2 cellular contexts compared by ENCODE assay signal in genomic region chr16:68235105-68235881, GRCh38.
TF ChIP-seq lines count a peak whose summit lies in the region.

No MANE protein-coding gene starts in this region.

TF ChIP-seq in GM12878, 131 proteins besides CTCF, POLR2A, EP300 and RAD21 (continues in another document):
- TF ChIP-seq CREB1 (IDR thresholded peaks at IDR 0.05; ENCODE audit: low read depth) (no peak), FOS (IDR thresholded peaks at IDR 0.05; ENCODE audit: borderline replicate concordance, extremely low read depth, insufficient read length) (no peak), IRF4 (IDR thresholded peaks at IDR 0.05; ENCODE audit: low read depth, low read length) (no peak), TCF3 (IDR thresholded peaks at IDR 0.05; ENCODE audit: borderline replicate concordance, insufficient read depth, low read depth, low read length) (no peak), MXI1 (IDR thresholded peaks at IDR 0.05; ENCODE audit: low read depth, low read length) (no peak), RCOR1 (conservative IDR thresholded peaks at IDR 0.05; ENCODE audit: low read depth, low read length) (no peak), POLR2AphosphoS5 (IDR thresholded peaks at IDR 0.05; ENCODE audit: low read length) (no peak), PRDM15 (CRISPR knock-in tag; IDR thresholded peaks at IDR 0.05) (no peak), TBL1XR1 (IDR thresholded peaks at IDR 0.05; ENCODE audit: low read depth, low read length) (no peak)
- TF ChIP-seq, protein P1, sequence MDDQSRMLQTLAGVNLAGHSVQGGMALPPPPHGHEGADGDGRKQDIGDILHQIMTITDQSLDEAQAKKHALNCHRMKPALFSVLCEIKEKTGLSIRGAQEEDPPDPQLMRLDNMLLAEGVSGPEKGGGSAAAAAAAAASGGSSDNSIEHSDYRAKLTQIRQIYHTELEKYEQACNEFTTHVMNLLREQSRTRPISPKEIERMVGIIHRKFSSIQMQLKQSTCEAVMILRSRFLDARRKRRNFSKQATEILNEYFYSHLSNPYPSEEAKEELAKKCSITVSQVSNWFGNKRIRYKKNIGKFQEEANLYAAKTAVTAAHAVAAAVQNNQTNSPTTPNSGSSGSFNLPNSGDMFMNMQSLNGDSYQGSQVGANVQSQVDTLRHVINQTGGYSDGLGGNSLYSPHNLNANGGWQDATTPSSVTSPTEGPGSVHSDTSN (IDR thresholded peaks at IDR 0.05; ENCODE audit: insufficient replicate concordance, low read depth, low read length): no peak
- TF ChIP-seq, protein P2, sequence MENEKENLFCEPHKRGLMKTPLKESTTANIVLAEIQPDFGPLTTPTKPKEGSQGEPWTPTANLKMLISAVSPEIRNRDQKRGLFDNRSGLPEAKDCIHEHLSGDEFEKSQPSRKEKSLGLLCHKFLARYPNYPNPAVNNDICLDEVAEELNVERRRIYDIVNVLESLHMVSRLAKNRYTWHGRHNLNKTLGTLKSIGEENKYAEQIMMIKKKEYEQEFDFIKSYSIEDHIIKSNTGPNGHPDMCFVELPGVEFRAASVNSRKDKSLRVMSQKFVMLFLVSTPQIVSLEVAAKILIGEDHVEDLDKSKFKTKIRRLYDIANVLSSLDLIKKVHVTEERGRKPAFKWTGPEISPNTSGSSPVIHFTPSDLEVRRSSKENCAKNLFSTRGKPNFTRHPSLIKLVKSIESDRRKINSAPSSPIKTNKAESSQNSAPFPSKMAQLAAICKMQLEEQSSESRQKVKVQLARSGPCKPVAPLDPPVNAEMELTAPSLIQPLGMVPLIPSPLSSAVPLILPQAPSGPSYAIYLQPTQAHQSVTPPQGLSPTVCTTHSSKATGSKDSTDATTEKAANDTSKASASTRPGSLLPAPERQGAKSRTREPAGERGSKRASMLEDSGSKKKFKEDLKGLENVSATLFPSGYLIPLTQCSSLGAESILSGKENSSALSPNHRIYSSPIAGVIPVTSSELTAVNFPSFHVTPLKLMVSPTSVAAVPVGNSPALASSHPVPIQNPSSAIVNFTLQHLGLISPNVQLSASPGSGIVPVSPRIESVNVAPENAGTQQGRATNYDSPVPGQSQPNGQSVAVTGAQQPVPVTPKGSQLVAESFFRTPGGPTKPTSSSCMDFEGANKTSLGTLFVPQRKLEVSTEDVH (IDR thresholded peaks at IDR 0.05; ENCODE audit: low read depth, partially characterized antibody): no peak
- TF ChIP-seq, protein P3, sequence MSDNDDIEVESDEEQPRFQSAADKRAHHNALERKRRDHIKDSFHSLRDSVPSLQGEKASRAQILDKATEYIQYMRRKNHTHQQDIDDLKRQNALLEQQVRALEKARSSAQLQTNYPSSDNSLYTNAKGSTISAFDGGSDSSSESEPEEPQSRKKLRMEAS (IDR thresholded peaks at IDR 0.05; ENCODE audit: low read depth, low read length): no peak
- TF ChIP-seq, protein P4, sequence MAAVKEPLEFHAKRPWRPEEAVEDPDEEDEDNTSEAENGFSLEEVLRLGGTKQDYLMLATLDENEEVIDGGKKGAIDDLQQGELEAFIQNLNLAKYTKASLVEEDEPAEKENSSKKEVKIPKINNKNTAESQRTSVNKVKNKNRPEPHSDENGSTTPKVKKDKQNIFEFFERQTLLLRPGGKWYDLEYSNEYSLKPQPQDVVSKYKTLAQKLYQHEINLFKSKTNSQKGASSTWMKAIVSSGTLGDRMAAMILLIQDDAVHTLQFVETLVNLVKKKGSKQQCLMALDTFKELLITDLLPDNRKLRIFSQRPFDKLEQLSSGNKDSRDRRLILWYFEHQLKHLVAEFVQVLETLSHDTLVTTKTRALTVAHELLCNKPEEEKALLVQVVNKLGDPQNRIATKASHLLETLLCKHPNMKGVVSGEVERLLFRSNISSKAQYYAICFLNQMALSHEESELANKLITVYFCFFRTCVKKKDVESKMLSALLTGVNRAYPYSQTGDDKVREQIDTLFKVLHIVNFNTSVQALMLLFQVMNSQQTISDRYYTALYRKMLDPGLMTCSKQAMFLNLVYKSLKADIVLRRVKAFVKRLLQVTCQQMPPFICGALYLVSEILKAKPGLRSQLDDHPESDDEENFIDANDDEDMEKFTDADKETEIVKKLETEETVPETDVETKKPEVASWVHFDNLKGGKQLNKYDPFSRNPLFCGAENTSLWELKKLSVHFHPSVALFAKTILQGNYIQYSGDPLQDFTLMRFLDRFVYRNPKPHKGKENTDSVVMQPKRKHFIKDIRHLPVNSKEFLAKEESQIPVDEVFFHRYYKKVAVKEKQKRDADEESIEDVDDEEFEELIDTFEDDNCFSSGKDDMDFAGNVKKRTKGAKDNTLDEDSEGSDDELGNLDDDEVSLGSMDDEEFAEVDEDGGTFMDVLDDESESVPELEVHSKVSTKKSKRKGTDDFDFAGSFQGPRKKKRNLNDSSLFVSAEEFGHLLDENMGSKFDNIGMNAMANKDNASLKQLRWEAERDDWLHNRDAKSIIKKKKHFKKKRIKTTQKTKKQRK (IDR thresholded peaks at IDR 0.05; ENCODE audit: low read depth, low read length): no peak

TF ChIP-seq in HepG2, 621 proteins besides CTCF, POLR2A, EP300 and RAD21 (continues in another document):
- no peak for TF ChIP-seq YEATS2 (CRISPR knock-in tag; IDR thresholded peaks at IDR 0.05; ENCODE audit: borderline replicate concordance)
- no peak for TF ChIP-seq KLF11 (CRISPR knock-in tag; IDR thresholded peaks at IDR 0.05)
- TF ChIP-seq, protein P5, sequence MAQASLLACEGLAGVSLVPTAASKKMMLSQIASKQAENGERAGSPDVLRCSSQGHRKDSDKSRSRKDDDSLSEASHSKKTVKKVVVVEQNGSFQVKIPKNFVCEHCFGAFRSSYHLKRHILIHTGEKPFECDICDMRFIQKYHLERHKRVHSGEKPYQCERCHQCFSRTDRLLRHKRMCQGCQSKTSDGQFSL (CRISPR knock-in tag; IDR thresholded peaks at IDR 0.05): no peak; the same call in 1 of the 2 replicates
- no peak; the same call in 1 of the 2 replicates for TF ChIP-seq ZNF567 (CRISPR knock-in tag; IDR thresholded peaks at IDR 0.05; ENCODE audit: borderline replicate concordance)
- no peak for TF ChIP-seq ZNF629 (CRISPR knock-in tag; conservative IDR thresholded peaks at IDR 0.05)
- TF ChIP-seq PRDM15 (CRISPR knock-in tag; IDR thresholded peaks at IDR 0.05): no peak
- no peak for TF ChIP-seq E2F2 (CRISPR knock-in tag; IDR thresholded peaks at IDR 0.05; ENCODE audit: borderline replicate concordance)
- peak; percentile 81; the same call in 1 of the 2 replicates for TF ChIP-seq ZNF713 (CRISPR knock-in tag; IDR thresholded peaks at IDR 0.05)
- no peak for TF ChIP-seq ZNF558 (CRISPR knock-in tag; IDR thresholded peaks at IDR 0.05; ENCODE audit: borderline replicate concordance)
- 0 out of 2 replicates have a peak, but pooled peaks have one; percentile 2 for TF ChIP-seq ZSCAN9 (CRISPR knock-in tag; IDR thresholded peaks at IDR 0.05; ENCODE audit: borderline replicate concordance)
- TF ChIP-seq AGO2 (optimal IDR thresholded peaks at IDR 0.05; ENCODE audit: low read depth, low read length): peak; percentile 95
- no peak for TF ChIP-seq CBX2 (IDR thresholded peaks at IDR 0.05; ENCODE audit: low read depth, low read length)
- TF ChIP-seq CBX2 (CRISPR knock-in tag; IDR thresholded peaks at IDR 0.05; ENCODE audit: low read depth): no peak
- TF ChIP-seq, protein P6, sequence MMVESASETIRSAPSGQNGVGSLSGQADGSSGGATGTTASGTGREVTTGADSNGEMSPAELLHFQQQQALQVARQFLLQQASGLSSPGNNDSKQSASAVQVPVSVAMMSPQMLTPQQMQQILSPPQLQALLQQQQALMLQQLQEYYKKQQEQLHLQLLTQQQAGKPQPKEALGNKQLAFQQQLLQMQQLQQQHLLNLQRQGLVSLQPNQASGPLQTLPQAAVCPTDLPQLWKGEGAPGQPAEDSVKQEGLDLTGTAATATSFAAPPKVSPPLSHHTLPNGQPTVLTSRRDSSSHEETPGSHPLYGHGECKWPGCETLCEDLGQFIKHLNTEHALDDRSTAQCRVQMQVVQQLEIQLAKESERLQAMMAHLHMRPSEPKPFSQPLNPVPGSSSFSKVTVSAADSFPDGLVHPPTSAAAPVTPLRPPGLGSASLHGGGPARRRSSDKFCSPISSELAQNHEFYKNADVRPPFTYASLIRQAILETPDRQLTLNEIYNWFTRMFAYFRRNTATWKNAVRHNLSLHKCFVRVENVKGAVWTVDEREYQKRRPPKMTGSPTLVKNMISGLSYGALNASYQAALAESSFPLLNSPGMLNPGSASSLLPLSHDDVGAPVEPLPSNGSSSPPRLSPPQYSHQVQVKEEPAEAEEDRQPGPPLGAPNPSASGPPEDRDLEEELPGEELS (CRISPR knock-in tag; IDR thresholded peaks at IDR 0.05): no peak; the same call in 1 of the 2 replicates
- TF ChIP-seq ZNF790 (CRISPR knock-in tag; IDR thresholded peaks at IDR 0.05; ENCODE audit: borderline replicate concordance): no peak; the same call in 1 of the 2 replicates
- TF ChIP-seq FIP1L1 (IDR thresholded peaks at IDR 0.05; ENCODE audit: borderline replicate concordance, insufficient read depth, low read depth, low read length): no peak
- TF ChIP-seq ZNF781 (CRISPR knock-in tag; IDR thresholded peaks at IDR 0.05; ENCODE audit: borderline replicate concordance, not compliant biosample characterization): peak; percentile 0
- TF ChIP-seq, protein P7, sequence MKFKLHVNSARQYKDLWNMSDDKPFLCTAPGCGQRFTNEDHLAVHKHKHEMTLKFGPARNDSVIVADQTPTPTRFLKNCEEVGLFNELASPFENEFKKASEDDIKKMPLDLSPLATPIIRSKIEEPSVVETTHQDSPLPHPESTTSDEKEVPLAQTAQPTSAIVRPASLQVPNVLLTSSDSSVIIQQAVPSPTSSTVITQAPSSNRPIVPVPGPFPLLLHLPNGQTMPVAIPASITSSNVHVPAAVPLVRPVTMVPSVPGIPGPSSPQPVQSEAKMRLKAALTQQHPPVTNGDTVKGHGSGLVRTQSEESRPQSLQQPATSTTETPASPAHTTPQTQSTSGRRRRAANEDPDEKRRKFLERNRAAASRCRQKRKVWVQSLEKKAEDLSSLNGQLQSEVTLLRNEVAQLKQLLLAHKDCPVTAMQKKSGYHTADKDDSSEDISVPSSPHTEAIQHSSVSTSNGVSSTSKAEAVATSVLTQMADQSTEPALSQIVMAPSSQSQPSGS (CRISPR knock-in tag; IDR thresholded peaks at IDR 0.05): no peak
- no peak for TF ChIP-seq MAF1 (CRISPR knock-in tag; IDR thresholded peaks at IDR 0.05; ENCODE audit: borderline replicate concordance)
- no peak for TF ChIP-seq ZNF614 (CRISPR knock-in tag; IDR thresholded peaks at IDR 0.05; ENCODE audit: borderline replicate concordance)
- TF ChIP-seq SAP130 (CRISPR knock-in tag; IDR thresholded peaks at IDR 0.05; ENCODE audit: low read depth): peak; percentile 14; the same call in 1 of the 2 replicates
- TF ChIP-seq ZNF816 (CRISPR knock-in tag; IDR thresholded peaks at IDR 0.05; ENCODE audit: borderline replicate concordance): no peak; the same call in 1 of the 2 replicates
- TF ChIP-seq, protein P8, sequence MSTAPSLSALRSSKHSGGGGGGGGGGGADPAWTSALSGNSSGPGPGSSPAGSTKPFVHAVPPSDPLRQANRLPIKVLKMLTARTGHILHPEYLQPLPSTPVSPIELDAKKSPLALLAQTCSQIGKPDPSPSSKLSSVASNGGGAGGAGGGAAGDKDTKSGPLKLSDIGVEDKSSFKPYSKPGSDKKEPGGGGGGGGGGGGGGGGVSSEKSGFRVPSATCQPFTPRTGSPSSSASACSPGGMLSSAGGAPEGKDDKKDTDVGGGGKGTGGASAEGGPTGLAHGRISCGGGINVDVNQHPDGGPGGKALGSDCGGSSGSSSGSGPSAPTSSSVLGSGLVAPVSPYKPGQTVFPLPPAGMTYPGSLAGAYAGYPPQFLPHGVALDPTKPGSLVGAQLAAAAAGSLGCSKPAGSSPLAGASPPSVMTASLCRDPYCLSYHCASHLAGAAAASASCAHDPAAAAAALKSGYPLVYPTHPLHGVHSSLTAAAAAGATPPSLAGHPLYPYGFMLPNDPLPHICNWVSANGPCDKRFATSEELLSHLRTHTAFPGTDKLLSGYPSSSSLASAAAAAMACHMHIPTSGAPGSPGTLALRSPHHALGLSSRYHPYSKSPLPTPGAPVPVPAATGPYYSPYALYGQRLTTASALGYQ (CRISPR knock-in tag; IDR thresholded peaks at IDR 0.05): no peak
- TF ChIP-seq, protein P9, sequence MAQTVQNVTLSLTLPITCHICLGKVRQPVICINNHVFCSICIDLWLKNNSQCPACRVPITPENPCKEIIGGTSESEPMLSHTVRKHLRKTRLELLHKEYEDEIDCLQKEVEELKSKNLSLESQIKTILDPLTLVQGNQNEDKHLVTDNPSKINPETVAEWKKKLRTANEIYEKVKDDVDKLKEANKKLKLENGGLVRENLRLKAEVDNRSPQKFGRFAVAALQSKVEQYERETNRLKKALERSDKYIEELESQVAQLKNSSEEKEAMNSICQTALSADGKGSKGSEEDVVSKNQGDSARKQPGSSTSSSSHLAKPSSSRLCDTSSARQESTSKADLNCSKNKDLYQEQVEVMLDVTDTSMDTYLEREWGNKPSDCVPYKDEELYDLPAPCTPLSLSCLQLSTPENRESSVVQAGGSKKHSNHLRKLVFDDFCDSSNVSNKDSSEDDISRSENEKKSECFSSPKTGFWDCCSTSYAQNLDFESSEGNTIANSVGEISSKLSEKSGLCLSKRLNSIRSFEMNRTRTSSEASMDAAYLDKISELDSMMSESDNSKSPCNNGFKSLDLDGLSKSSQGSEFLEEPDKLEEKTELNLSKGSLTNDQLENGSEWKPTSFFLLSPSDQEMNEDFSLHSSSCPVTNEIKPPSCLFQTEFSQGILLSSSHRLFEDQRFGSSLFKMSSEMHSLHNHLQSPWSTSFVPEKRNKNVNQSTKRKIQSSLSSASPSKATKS (CRISPR knock-in tag; IDR thresholded peaks at IDR 0.05): no peak
- no peak; the same call in 1 of the 2 replicates for TF ChIP-seq ZNF335 (CRISPR knock-in tag; IDR thresholded peaks at IDR 0.05)
- TF ChIP-seq XRCC5 (optimal IDR thresholded peaks at IDR 0.05; ENCODE audit: low read length): peak; percentile 49
